In the genomic region with DNA sequence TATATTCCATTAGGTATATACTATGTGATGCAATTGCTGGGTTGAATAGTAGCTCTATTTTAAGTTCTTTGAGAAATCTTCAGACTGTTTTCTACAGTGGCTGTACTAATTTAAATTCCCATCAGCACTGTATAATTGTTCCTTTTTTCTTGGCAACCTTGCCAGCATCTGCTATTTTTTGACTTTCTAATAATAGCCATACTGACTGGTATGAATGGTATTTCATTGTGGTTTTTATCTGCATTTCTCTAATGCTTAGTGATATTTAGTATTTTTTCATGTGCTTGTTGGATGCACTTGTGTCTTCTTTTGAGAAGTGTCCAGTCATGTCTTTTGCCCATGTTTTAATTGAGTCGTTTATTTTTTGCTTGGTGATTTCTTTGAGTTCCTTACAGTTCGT, we compare ENCODE assay signal across 23 cellular contexts.
DNase-seq lines count a peak whose midpoint lies in the region; ATAC-seq and TF ChIP-seq lines count a peak whose summit lies in the region.
"Had no signal": no experiment of that assay in that cellular context is flagged by ENCODE, and none has a peak within 500 bp of the region (broad histone marks: within the 10 kb centered on the region; RNA-seq: fewer than 3 reads in every experiment).

No MANE protein-coding gene starts in this region.

- H3K4me3 Mint-ChIP-seq in activated naive CD4-positive, alpha-beta T cell treated with anti-CD3 and anti-CD28 coated beads, Interleukin-2, amount 10 ng/mL, durations not matched to agents 7 days and 5 days: no peak overlapping the region
- no peak overlapping the region for H3K4me3 Mint-ChIP-seq in activated CD4-positive, alpha-beta T cell treated with anti-CD3 and anti-CD28 coated beads for 36 hours
- H3K4me3 Mint-ChIP-seq: activated naive CD4-positive, alpha-beta T cell treated with anti-CD3 and anti-CD28 coated beads, Interleukin-2, amount 50 U/mL, for 24 hours; memory B cell; nephron progenitor cell; T-cell had no signal

- no peaks in the 10 kb centered on the region for H3K36me3 ChIP-seq in fibroblast of lung (ENCODE audit: control insufficient read depth, insufficient read depth, low read length)
- H3K36me3 ChIP-seq in MG63: no peaks in the 10 kb centered on the region
- H3K36me3 ChIP-seq: brain microvascular endothelial cell, tibial artery had no signal

- no peaks in the 10 kb centered on the region for H3K4me1 Mint-ChIP-seq in activated naive CD4-positive, alpha-beta T cell treated with anti-CD3 and anti-CD28 coated beads, Interleukin-2, amount 10 ng/mL, durations not matched to agents 7 days and 5 days
- H3K4me1 Mint-ChIP-seq in activated CD4-positive, alpha-beta T cell treated with anti-CD3 and anti-CD28 coated beads for 36 hours: no peaks in the 10 kb centered on the region
- H3K4me1 Mint-ChIP-seq: activated naive CD4-positive, alpha-beta T cell treated with anti-CD3 and anti-CD28 coated beads, Interleukin-2, amount 50 U/mL, for 24 hours; memory B cell; nephron progenitor cell; T-cell had no signal

- CTCF ChIA-PET in activated naive CD4-positive, alpha-beta T cell treated with anti-CD3 and anti-CD28 coated beads, Interleukin-2, amount 10 ng/mL, durations not matched to agents 7 days and 5 days (lab: Charles Lee): no interaction called here
- CTCF ChIA-PET in activated CD4-positive, alpha-beta T cell treated with anti-CD3 and anti-CD28 coated beads for 36 hours (lab: Charles Lee): interaction anchor here (0.8 kb wide), 1 partner anchor 412 kb away, joined by 4 read pairs; no protein-coding TSS in a partner anchor

- no peaks in the 10 kb centered on the region for H3K4me1 ChIP-seq in fibroblast of lung (ENCODE audit: control insufficient read depth, extremely low read depth, insufficient read depth, low read length)

- POLR2A ChIA-PET in activated CD4-positive, alpha-beta T cell treated with anti-CD3 and anti-CD28 coated beads for 36 hours (lab: Charles Lee): no interaction called here

- no peak for TF ChIP-seq CTCF in fibroblast of lung (conservative IDR thresholded peaks at IDR 0.05 in 1 of 2, IDR thresholded peaks at IDR 0.05 in 1 of 2; ENCODE audit: low read depth in 1 of 2, low read length in 2 of 2)

- H3K79me2 ChIP-seq in fibroblast of lung (ENCODE audit: control insufficient read depth, insufficient read depth, low read length): no peaks in the 10 kb centered on the region

- H3K9me3 ChIP-seq in fibroblast of lung (ENCODE audit: control insufficient read depth, insufficient read depth, low read depth, low read length) (no peaks in the 10 kb centered on the region), MG63 (peaks cover 3% of the 10 kb centered on the region; the same call in 1 of the 2 replicates)
- H3K9me3 ChIP-seq: tibial artery had no signal

- no peaks in the 10 kb centered on the region for H3K36me3 Mint-ChIP-seq in activated naive CD4-positive, alpha-beta T cell treated with anti-CD3 and anti-CD28 coated beads, Interleukin-2, amount 10 ng/mL, durations not matched to agents 7 days and 5 days
- H3K36me3 Mint-ChIP-seq in activated CD4-positive, alpha-beta T cell treated with anti-CD3 and anti-CD28 coated beads for 36 hours (ENCODE audit: low read depth): no peaks in the 10 kb centered on the region
- H3K36me3 Mint-ChIP-seq: activated naive CD4-positive, alpha-beta T cell treated with anti-CD3 and anti-CD28 coated beads, Interleukin-2, amount 50 U/mL, for 24 hours; memory B cell; T-cell had no signal

- DNase-seq in Right ventricle myocardium inferior (ENCODE audit: missing footprints): no peak
- DNase-seq in cardiac septum (ENCODE audit: low spot score): no peak
- peak; percentile 24 for DNase-seq in RPMI7951 (ENCODE audit: low read depth)
- DNase-seq in fibroblast of lung (ENCODE audit: low read depth in 2 of 2): peak; percentile 9 to 56
- DNase-seq in skeletal muscle cell (ENCODE audit: low read depth): peak; percentile 5
- no peak for DNase-seq in activated naive CD4-positive, alpha-beta T cell treated with anti-CD3 and anti-CD28 coated beads, Interleukin-2, amount 10 ng/mL, durations not matched to agents 7 days and 5 days
- DNase-seq in MG63: no peak
- DNase-seq in activated CD4-positive, alpha-beta T cell treated with anti-CD3 and anti-CD28 coated beads for 36 hours: no peak
- DNase-seq: activated CD4-positive, alpha-beta T cell treated with anti-CD3 and anti-CD28 coated beads, Interleukin-2, amount 50 U/mL, for 48 hours; activated T-cell treated with anti-CD3 and anti-CD28 coated beads, Interleukin-2, amount 50 U/mL, for 1 hour; brain microvascular endothelial cell; DMS 273 treated with DMSO at 0.1 percent for 48 hours; NCI-H187; NCI-H510A; nephron progenitor cell; stimulated activated CD4-positive, alpha-beta T cell treated with anti-CD3 and anti-CD28 coated beads, Interleukin-15, amount 100 ng/mL, for 24 hours; stimulated activated naive CD4-positive, alpha-beta T cell; T-cell; tibial artery had no signal

- H3K4me3 ChIP-seq in fibroblast of lung (replicated peaks in 1 of 4; ENCODE audit: control extremely low read depth in 1 of 4, insufficient read depth in 1 of 4, low read depth in 3 of 4, low read length in 4 of 4): no peak overlapping the region
- H3K4me3 ChIP-seq in skeletal muscle cell (ENCODE audit: low read depth, low read length): no peak overlapping the region
- no peak overlapping the region for H3K4me3 ChIP-seq in MG63
- H3K4me3 ChIP-seq: tibial artery had no signal

- H3K9ac ChIP-seq in fibroblast of lung (ENCODE audit: insufficient read depth, low read length): no peak overlapping the region

- no peak overlapping the region for H3K27ac Mint-ChIP-seq in activated naive CD4-positive, alpha-beta T cell treated with anti-CD3 and anti-CD28 coated beads, Interleukin-2, amount 10 ng/mL, durations not matched to agents 7 days and 5 days
- H3K27ac Mint-ChIP-seq in activated CD4-positive, alpha-beta T cell treated with anti-CD3 and anti-CD28 coated beads for 36 hours: no peak overlapping the region
- H3K27ac Mint-ChIP-seq: activated naive CD4-positive, alpha-beta T cell treated with anti-CD3 and anti-CD28 coated beads, Interleukin-2, amount 50 U/mL, for 24 hours; memory B cell; nephron progenitor cell; T-cell had no signal

- intact Hi-C loops in Right ventricle myocardium inferior (cut with DNase I) (loop anchor here (5.0 kb wide), 1 partner anchor 442 kb away; no protein-coding TSS in a partner anchor), cardiac septum (cut with DNase I) (loop anchor here (5.0 kb wide), 1 partner anchor 437 kb away; no protein-coding TSS in a partner anchor)
- intact Hi-C loops in activated CD4-positive, alpha-beta T cell treated with anti-CD3 and anti-CD28 coated beads for 36 hours (cut with DNase I, micrococcal nuclease): no loop called here

- H4K20me1 ChIP-seq in fibroblast of lung (ENCODE audit: control insufficient read depth, extremely low read depth, insufficient read depth, low read length): no peaks in the 10 kb centered on the region

- peak; percentile 52 for ATAC-seq in Right ventricle myocardium inferior
- no peak for ATAC-seq in activated CD4-positive, alpha-beta T cell treated with anti-CD3 and anti-CD28 coated beads for 36 hours
- ATAC-seq: esophagus mucosa, T-cell had no signal

- no peak overlapping the region for H3K27ac ChIP-seq in fibroblast of lung (ENCODE audit: insufficient read depth, low read length)
- H3K27ac ChIP-seq: brain microvascular endothelial cell, C4-2B, tibial artery had no signal

- H3K4me2 ChIP-seq in fibroblast of lung (ENCODE audit: extremely low read depth, insufficient read depth, low read length): no peak overlapping the region

- H3K27me3 Mint-ChIP-seq in activated naive CD4-positive, alpha-beta T cell treated with anti-CD3 and anti-CD28 coated beads, Interleukin-2, amount 10 ng/mL, durations not matched to agents 7 days and 5 days: no peaks in the 10 kb centered on the region
- no peaks in the 10 kb centered on the region for H3K27me3 Mint-ChIP-seq in activated CD4-positive, alpha-beta T cell treated with anti-CD3 and anti-CD28 coated beads for 36 hours
- H3K27me3 Mint-ChIP-seq: activated naive CD4-positive, alpha-beta T cell treated with anti-CD3 and anti-CD28 coated beads, Interleukin-2, amount 50 U/mL, for 24 hours; memory B cell; T-cell had no signal

- no peak overlapping the region for H2AFZ ChIP-seq in fibroblast of lung (ENCODE audit: low read length)

- H3K9me3 Mint-ChIP-seq in activated naive CD4-positive, alpha-beta T cell treated with anti-CD3 and anti-CD28 coated beads, Interleukin-2, amount 10 ng/mL, durations not matched to agents 7 days and 5 days: no peaks in the 10 kb centered on the region
- H3K9me3 Mint-ChIP-seq in activated CD4-positive, alpha-beta T cell treated with anti-CD3 and anti-CD28 coated beads for 36 hours (ENCODE audit: low read depth): no peaks in the 10 kb centered on the region
- H3K9me3 Mint-ChIP-seq: nephron progenitor cell had no signal

- H3K27me3 ChIP-seq in fibroblast of lung (ENCODE audit: control insufficient read depth, insufficient read depth, low read length) (no peaks in the 10 kb centered on the region), MG63 (no peaks in the 10 kb centered on the region)
- H3K27me3 ChIP-seq: brain microvascular endothelial cell, tibial artery had no signal

Comparison
In these comparisons a context has a peak if more than half of its experiments do, and no peak if none do; other contexts are left out.
1. DNase-seq: peak in RPMI7951 (single experiment), fibroblast of lung (2 of 2) and skeletal muscle cell (single experiment); none in Right ventricle myocardium inferior (single experiment), cardiac septum (single experiment), activated naive CD4-positive, alpha-beta T cell treated with anti-CD3 and anti-CD28 coated beads, Interleukin-2, amount 10 ng/mL, durations not matched to agents 7 days and 5 days (single experiment), MG63 (single experiment) and activated CD4-positive, alpha-beta T cell treated with anti-CD3 and anti-CD28 coated beads for 36 hours (single experiment).
2. intact Hi-C loops: an anchor here in Right ventricle myocardium inferior (5.0 kb wide) and cardiac septum (5.0 kb wide); none called in activated CD4-positive, alpha-beta T cell treated with anti-CD3 and anti-CD28 coated beads for 36 hours.